12 cellular contexts compared by ENCODE assay signal in genomic region chr2:238380785-238381184, GRCh38. TPM values are rescaled to one million over a fixed set of nuclear protein-coding genes. Genes with fewer than 3 reads are reported as not detected.
DNase-seq lines count a peak whose midpoint lies in the region; ATAC-seq, FAIRE-seq and TF ChIP-seq lines count a peak whose summit lies in the region.
"Had no signal": no experiment of that assay in that cellular context is flagged by ENCODE, and none has a peak within 500 bp of the region (broad histone marks: within the 10 kb centered on the region; RNA-seq: fewer than 3 reads in every experiment).

No MANE protein-coding gene starts in this region.

- no peak overlapping the region for H3K4me3 ChIP-seq in astrocyte of the cerebellum (ENCODE audit: low read depth, low read length)
- H3K4me3 ChIP-seq: left ventricle myocardium inferior, prostate gland had no signal

- TF ChIP-seq CTCF in HFFc6 (IDR thresholded peaks at IDR 0.05), result no peak
- TF ChIP-seq CTCF in astrocyte of the cerebellum (IDR thresholded peaks at IDR 0.05; ENCODE audit: low read depth, low read length, missing control alignments), result no peak
- TF ChIP-seq CTCF in type B pancreatic cell (conservative IDR thresholded peaks at IDR 0.05), result no peak
- TF ChIP-seq CTCF in D721Med (IDR thresholded peaks at IDR 0.05; ENCODE audit: insufficient read depth, missing control alignments), result no peak

- FAIRE-seq in D721Med (lab: Jason Lieb, UNC), result no peak

- H3K4me3 Mint-ChIP-seq in HFFc6, result no peak overlapping the region
- no peak overlapping the region for H3K4me3 Mint-ChIP-seq in type B pancreatic cell
- H3K4me3 Mint-ChIP-seq: activated naive CD8-positive, alpha-beta T cell treated with anti-CD3 and anti-CD28 coated beads, Interleukin-2, amount 10 ng/mL, durations not matched to agents 7 days and 5 days; IgD-negative memory B cell had no signal

- peaks cover 15% of the 10 kb centered on the region for H3K36me3 Mint-ChIP-seq in HFFc6 (ENCODE audit: low read depth)
- H3K36me3 Mint-ChIP-seq in type B pancreatic cell, result peaks cover 30% of the 10 kb centered on the region

- no peaks in the 10 kb centered on the region for H3K9me3 Mint-ChIP-seq in HFFc6
- H3K9me3 Mint-ChIP-seq in type B pancreatic cell, result no peaks in the 10 kb centered on the region
- H3K9me3 Mint-ChIP-seq: IgD-negative memory B cell had no signal

- no peak overlapping the region for H3K27ac Mint-ChIP-seq in HFFc6
- H3K27ac Mint-ChIP-seq in type B pancreatic cell, result no peak overlapping the region
- H3K27ac Mint-ChIP-seq: activated naive CD8-positive, alpha-beta T cell treated with anti-CD3 and anti-CD28 coated beads, Interleukin-2, amount 10 ng/mL, durations not matched to agents 7 days and 5 days had no signal

- no peak for ATAC-seq in HG02840 (IDR thresholded peaks at IDR 0.05; ENCODE audit: low FRiP score, unreplicated experiment)

- no peaks in the 10 kb centered on the region; the same call in 1 of the 2 replicates for H3K27me3 Mint-ChIP-seq in HFFc6 (ENCODE audit: insufficient read depth)
- peaks cover 4% of the 10 kb centered on the region for H3K27me3 Mint-ChIP-seq in type B pancreatic cell
- H3K27me3 Mint-ChIP-seq: activated naive CD8-positive, alpha-beta T cell treated with anti-CD3 and anti-CD28 coated beads, Interleukin-2, amount 10 ng/mL, durations not matched to agents 7 days and 5 days; IgD-negative memory B cell had no signal

- DNase-seq in AG20443 (ENCODE audit: low spot score) (peak; percentile 74), HFFc6 (peak; percentile 27), astrocyte of the cerebellum (ENCODE audit: low read depth) (peak; percentile 11), iPS-NIHi7 (ENCODE audit: extremely low spot score) (peak; percentile 33), type B pancreatic cell (ENCODE audit: extremely low spot score, unreplicated experiment) (no peak), D721Med (ENCODE audit: insufficient read length, low spot score) (no peak)
- DNase-seq in activated CD8-positive, alpha-beta memory T cell treated with anti-CD3 and anti-CD28 coated beads for 24 hours, result no peak
- DNase-seq: activated naive CD8-positive, alpha-beta T cell treated with anti-CD3 and anti-CD28 coated beads, Interleukin-2, amount 10 ng/mL, durations not matched to agents 7 days and 5 days; left ventricle myocardium inferior had no signal

- H3K4me1 Mint-ChIP-seq in HFFc6 (ENCODE audit: low read depth), result peaks cover 29% of the 10 kb centered on the region
- H3K4me1 Mint-ChIP-seq in type B pancreatic cell (ENCODE audit: unreplicated experiment), result peaks cover 13% of the 10 kb centered on the region

- in situ Hi-C loops in astrocyte of the cerebellum (cut with HindIII; ENCODE audit: low sequenced_read_pairs), result no loop called here

RNA-seq across cellular contexts. Expression of gene ASB1, which starts 45.9 kb away (rescaled TPM):
- total RNA-seq in HFFc6 (2021; fragmentation: NEBNext Ultra II Directional; extraction: Animal tissue kit (Norgen Biotek cat#: 25700)), result 10 to 100 TPM; 56.0 to 77.5 (median 74.4) TPM
- total RNA-seq in type B pancreatic cell (ENCODE audit: low replicate concordance), result 22.3 and 34.4 TPM in 2 replicates

Comparison
In these comparisons a context has a peak if more than half of its experiments do, and no peak if none do; other contexts are left out.
1. DNase-seq: peak in AG20443 (single experiment), HFFc6 (single experiment), astrocyte of the cerebellum (single experiment) and iPS-NIHi7 (single experiment); none in activated CD8-positive, alpha-beta memory T cell treated with anti-CD3 and anti-CD28 coated beads for 24 hours (single experiment), type B pancreatic cell (single experiment) and D721Med (single experiment).